10 cellular contexts compared by ENCODE assay signal in the genomic region with DNA sequence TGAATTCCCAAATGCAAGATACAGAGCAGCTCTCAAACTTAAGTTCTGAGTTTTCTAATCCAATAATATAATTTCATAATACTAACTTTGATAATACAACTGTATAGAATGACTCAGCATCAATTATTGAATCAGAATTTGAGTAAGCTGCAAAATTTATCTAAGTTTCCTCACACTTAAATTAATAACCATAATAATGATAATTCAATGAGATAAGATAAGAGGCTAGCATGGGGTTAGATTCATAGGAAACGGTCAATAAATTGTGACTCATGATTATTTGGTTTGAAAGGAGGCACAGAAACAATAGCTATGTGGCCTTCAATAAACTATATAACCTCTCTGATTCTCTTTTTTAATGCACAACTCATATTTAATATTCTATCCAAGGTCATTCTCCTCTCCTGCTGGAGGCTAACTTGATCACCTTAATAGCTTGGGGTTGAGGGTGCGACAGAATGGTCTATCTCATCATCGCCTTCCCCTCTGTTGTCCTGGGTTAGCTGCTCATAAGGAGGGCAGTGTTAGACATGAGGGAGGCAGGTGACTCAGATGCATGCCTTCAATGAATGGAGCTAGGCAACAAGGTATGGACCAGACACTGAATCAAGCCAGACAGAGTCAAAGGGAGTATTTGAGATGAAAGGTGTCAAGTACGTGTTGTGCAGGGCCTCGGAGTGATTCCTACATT. TPM values are rescaled to one million over a fixed set of nuclear protein-coding genes. Genes with fewer than 3 reads are reported as not detected.
DNase-seq lines count a peak whose midpoint lies in the region; ATAC-seq, FAIRE-seq and TF ChIP-seq lines count a peak whose summit lies in the region.
"Had no signal": no experiment of that assay in that cellular context is flagged by ENCODE, and none has a peak within 500 bp of the region (broad histone marks: within the 10 kb centered on the region; RNA-seq: fewer than 3 reads in every experiment).

No MANE protein-coding gene starts in this region.

- H3K4me3 Mint-ChIP-seq in T-helper 2 cell treated with Interferon-gamma antibody and Interleukin-4, amounts not matched to agents 5 μg/mL and 100 μg/mL, for 36 hours, result peak overlapping the region; percentile 53
- no peak overlapping the region for H3K4me3 Mint-ChIP-seq in WTC11
- H3K4me3 Mint-ChIP-seq: neural crest cell had no signal

- H3K27ac Mint-ChIP-seq in T-helper 2 cell treated with Interferon-gamma antibody and Interleukin-4, amounts not matched to agents 5 μg/mL and 100 μg/mL, for 36 hours, result peak overlapping the region; percentile 89
- no peak overlapping the region for H3K27ac Mint-ChIP-seq in WTC11

- peaks cover 14% of the 10 kb centered on the region for H3K36me3 Mint-ChIP-seq in T-helper 2 cell treated with Interferon-gamma antibody and Interleukin-4, amounts not matched to agents 5 μg/mL and 100 μg/mL, for 36 hours (ENCODE audit: low read depth)
- no peaks in the 10 kb centered on the region for H3K36me3 Mint-ChIP-seq in WTC11

- no peak for ATAC-seq in HG03045 (IDR thresholded peaks at IDR 0.05; ENCODE audit: unreplicated experiment)
- no peak for ATAC-seq in WTC11

- H3K27me3 Mint-ChIP-seq in T-helper 2 cell treated with Interferon-gamma antibody and Interleukin-4, amounts not matched to agents 5 μg/mL and 100 μg/mL, for 36 hours (ENCODE audit: low read depth), result peaks cover 7% of the 10 kb centered on the region
- H3K27me3 Mint-ChIP-seq in WTC11 (ENCODE audit: low read depth), result no peaks in the 10 kb centered on the region

- POLR2A ChIA-PET in WTC11 (lab: Charles Lee), result no interaction called here

- TF ChIP-seq CTCF in C4-2B (conservative IDR thresholded peaks at IDR 0.05) (no peak), WTC11 (IDR thresholded peaks at IDR 0.05) (no peak)

- CTCF ChIA-PET in WTC11 (lab: Charles Lee), result interaction anchor here (0.9 to 2.8 kb wide), 9 partner anchors 12 to 444 kb away, joined by 3 to 15 read pairs (median 5); no protein-coding TSS in a partner anchor

- FAIRE-seq in H54 (lab: Jason Lieb, UNC), result peak; percentile 69

- H3K27ac ChIP-seq in C4-2B, result peak overlapping the region; percentile 81; the same call in 1 of the 2 replicates

- peaks cover 28% of the 10 kb centered on the region for H3K4me1 Mint-ChIP-seq in T-helper 2 cell treated with Interferon-gamma antibody and Interleukin-4, amounts not matched to agents 5 μg/mL and 100 μg/mL, for 36 hours (ENCODE audit: low read depth)
- peaks cover 27% of the 10 kb centered on the region for H3K4me1 Mint-ChIP-seq in WTC11
- H3K4me1 Mint-ChIP-seq: neural crest cell had no signal

- TF ChIP-seq POLR2A in H54 (IDR thresholded peaks at IDR 0.05; ENCODE audit: low read depth, low read length), result no peak

- DNase-seq in H54 (ENCODE audit: insufficient read length, low spot score) (no peak), germinal center (ENCODE audit: low spot score) (peak; percentile 21), NCI-H2171 treated with DMSO at 0.1 percent for 48 hours (lab: John Stamatoyannopoulos, UW) (no peak), WTC11 (ENCODE audit: low spot score) (no peak)
- no peak for DNase-seq in T-helper 2 cell treated with Interferon-gamma antibody and Interleukin-4, amounts not matched to agents 5 μg/mL and 100 μg/mL, for 36 hours (ENCODE audit: low spot score)
- DNase-seq in stimulated activated naive CD4-positive, alpha-beta T cell treated with Interleukin-2 at 50 U/mL for 16 hours (lab: John Stamatoyannopoulos, UW), result no peak
- DNase-seq: activated effector memory CD4-positive, alpha-beta T cell treated with anti-CD3 and anti-CD28 coated beads, Interleukin-2, amount 50 U/mL, for 16 hours had no signal

- peaks cover 31% of the 10 kb centered on the region for H3K9me3 Mint-ChIP-seq in T-helper 2 cell treated with Interferon-gamma antibody and Interleukin-4, amounts not matched to agents 5 μg/mL and 100 μg/mL, for 36 hours
- H3K9me3 Mint-ChIP-seq in WTC11, result peaks cover 15% of the 10 kb centered on the region; the same call in 1 of the 2 replicates

TF ChIP-seq in WTC11, 78 proteins besides CTCF, POLR2A, EP300 and RAD21 (continues in another document):
- no peak for TF ChIP-seq JAZF1 (CRISPR knock-in tag; IDR thresholded peaks at IDR 0.05)
- TF ChIP-seq NFE2L1 (CRISPR knock-in tag; IDR thresholded peaks at IDR 0.05), result no peak
- TF ChIP-seq GRHL2 (CRISPR knock-in tag; IDR thresholded peaks at IDR 0.05; ENCODE audit: insufficient replicate concordance, severe bottlenecking), result no peak
- no peak for TF ChIP-seq ZNF416 (CRISPR knock-in tag; IDR thresholded peaks at IDR 0.05)
- no peak for TF ChIP-seq FOXK1 (CRISPR knock-in tag; IDR thresholded peaks at IDR 0.05)
- no peak for TF ChIP-seq EMX1 (CRISPR knock-in tag; IDR thresholded peaks at IDR 0.05)
- no peak for TF ChIP-seq ETV6 (CRISPR knock-in tag; IDR thresholded peaks at IDR 0.05)
- no peak for TF ChIP-seq MXD4 (CRISPR knock-in tag; IDR thresholded peaks at IDR 0.05; ENCODE audit: borderline replicate concordance)
- TF ChIP-seq, protein P1, sequence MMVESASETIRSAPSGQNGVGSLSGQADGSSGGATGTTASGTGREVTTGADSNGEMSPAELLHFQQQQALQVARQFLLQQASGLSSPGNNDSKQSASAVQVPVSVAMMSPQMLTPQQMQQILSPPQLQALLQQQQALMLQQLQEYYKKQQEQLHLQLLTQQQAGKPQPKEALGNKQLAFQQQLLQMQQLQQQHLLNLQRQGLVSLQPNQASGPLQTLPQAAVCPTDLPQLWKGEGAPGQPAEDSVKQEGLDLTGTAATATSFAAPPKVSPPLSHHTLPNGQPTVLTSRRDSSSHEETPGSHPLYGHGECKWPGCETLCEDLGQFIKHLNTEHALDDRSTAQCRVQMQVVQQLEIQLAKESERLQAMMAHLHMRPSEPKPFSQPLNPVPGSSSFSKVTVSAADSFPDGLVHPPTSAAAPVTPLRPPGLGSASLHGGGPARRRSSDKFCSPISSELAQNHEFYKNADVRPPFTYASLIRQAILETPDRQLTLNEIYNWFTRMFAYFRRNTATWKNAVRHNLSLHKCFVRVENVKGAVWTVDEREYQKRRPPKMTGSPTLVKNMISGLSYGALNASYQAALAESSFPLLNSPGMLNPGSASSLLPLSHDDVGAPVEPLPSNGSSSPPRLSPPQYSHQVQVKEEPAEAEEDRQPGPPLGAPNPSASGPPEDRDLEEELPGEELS (CRISPR knock-in tag; IDR thresholded peaks at IDR 0.05), result no peak
- TF ChIP-seq ATF1 (CRISPR knock-in tag; IDR thresholded peaks at IDR 0.05), result no peak
- no peak for TF ChIP-seq ELF4 (CRISPR knock-in tag; IDR thresholded peaks at IDR 0.05; ENCODE audit: low read depth)
- TF ChIP-seq, protein P2, sequence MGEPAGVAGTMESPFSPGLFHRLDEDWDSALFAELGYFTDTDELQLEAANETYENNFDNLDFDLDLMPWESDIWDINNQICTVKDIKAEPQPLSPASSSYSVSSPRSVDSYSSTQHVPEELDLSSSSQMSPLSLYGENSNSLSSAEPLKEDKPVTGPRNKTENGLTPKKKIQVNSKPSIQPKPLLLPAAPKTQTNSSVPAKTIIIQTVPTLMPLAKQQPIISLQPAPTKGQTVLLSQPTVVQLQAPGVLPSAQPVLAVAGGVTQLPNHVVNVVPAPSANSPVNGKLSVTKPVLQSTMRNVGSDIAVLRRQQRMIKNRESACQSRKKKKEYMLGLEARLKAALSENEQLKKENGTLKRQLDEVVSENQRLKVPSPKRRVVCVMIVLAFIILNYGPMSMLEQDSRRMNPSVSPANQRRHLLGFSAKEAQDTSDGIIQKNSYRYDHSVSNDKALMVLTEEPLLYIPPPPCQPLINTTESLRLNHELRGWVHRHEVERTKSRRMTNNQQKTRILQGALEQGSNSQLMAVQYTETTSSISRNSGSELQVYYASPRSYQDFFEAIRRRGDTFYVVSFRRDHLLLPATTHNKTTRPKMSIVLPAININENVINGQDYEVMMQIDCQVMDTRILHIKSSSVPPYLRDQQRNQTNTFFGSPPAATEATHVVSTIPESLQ (CRISPR knock-in tag; IDR thresholded peaks at IDR 0.05), result no peak
- TF ChIP-seq, protein P3, sequence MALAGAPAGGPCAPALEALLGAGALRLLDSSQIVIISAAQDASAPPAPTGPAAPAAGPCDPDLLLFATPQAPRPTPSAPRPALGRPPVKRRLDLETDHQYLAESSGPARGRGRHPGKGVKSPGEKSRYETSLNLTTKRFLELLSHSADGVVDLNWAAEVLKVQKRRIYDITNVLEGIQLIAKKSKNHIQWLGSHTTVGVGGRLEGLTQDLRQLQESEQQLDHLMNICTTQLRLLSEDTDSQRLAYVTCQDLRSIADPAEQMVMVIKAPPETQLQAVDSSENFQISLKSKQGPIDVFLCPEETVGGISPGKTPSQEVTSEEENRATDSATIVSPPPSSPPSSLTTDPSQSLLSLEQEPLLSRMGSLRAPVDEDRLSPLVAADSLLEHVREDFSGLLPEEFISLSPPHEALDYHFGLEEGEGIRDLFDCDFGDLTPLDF (CRISPR knock-in tag; IDR thresholded peaks at IDR 0.05), result no peak
- TF ChIP-seq, protein P4, sequence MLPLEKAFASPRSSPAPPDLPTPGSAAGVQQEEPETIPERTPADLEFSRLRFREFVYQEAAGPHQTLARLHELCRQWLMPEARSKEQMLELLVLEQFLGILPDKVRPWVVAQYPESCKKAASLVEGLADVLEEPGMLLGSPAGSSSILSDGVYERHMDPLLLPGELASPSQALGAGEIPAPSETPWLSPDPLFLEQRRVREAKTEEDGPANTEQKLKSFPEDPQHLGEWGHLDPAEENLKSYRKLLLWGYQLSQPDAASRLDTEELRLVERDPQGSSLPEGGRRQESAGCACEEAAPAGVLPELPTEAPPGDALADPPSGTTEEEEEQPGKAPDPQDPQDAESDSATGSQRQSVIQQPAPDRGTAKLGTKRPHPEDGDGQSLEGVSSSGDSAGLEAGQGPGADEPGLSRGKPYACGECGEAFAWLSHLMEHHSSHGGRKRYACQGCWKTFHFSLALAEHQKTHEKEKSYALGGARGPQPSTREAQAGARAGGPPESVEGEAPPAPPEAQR (CRISPR knock-in tag; IDR thresholded peaks at IDR 0.05), result no peak
- no peak for TF ChIP-seq IRF2 (CRISPR knock-in tag; IDR thresholded peaks at IDR 0.05; ENCODE audit: borderline replicate concordance, low read depth)
- TF ChIP-seq, protein P5, sequence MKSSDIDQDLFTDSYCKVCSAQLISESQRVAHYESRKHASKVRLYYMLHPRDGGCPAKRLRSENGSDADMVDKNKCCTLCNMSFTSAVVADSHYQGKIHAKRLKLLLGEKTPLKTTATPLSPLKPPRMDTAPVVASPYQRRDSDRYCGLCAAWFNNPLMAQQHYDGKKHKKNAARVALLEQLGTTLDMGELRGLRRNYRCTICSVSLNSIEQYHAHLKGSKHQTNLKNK (CRISPR knock-in tag; IDR thresholded peaks at IDR 0.05), result no peak

RNA-seq across cellular contexts. Expression of a gene that starts 36.2 kb away (rescaled TPM):
- total RNA-seq in WTC11 (2021), result not detected in 3 replicates
- total RNA-seq: neural crest cell had no signal

RNA-seq across cellular contexts. Expression of a gene that starts 45.3 kb away (rescaled TPM):
- total RNA-seq in WTC11 (2021), result not detected in 3 replicates
- total RNA-seq: neural crest cell had no signal
